Comparison of ENCODE assay signal across 1 cellular context in the genomic region with DNA sequence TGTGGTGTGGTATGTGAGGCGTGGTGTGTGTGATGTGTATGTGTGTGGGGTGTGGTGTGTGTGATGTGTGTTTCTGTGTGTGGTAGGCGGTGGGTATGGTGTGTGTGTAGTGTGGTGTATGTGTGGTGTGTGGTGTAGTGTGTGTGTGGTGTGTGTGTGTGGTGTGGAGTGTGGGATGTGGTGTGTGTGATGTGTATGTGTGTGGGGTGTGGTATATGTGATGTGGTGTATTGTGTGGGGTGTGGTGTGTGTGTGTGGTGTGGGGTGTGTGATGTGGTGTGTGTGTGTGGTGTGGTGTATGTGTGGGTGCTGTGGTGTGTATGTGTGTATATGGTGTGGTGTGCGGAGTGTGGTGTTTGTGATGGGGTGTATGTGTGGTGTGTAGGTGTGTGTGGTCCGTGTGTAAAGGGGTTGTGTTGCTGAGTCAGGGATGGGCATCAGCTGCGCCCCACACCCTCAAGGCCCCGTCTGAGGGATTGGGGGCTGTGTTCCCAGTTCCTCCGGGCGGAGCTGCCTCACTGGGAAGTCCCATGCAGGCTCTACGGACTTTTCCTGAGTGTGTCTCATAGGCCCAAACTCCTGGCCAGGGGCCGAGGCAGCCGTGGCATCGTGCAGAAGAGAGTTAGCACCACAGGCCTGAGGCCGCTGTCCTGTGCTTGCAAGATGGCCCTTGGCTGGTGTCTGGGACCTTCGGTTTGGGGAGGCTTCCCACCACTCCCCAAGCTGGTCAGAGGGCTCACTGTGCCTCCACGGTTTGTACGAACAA.
A peak's percentile ranks its signal among the peaks of the same experiment; 100 is the strongest.
TF ChIP-seq lines count a peak whose summit lies in the region.

No MANE protein-coding gene starts in this region.

TF ChIP-seq in HepG2, 621 proteins besides CTCF, POLR2A, EP300 and RAD21:
- TF ChIP-seq ZNF646 (CRISPR knock-in tag; IDR thresholded peaks at IDR 0.05) (peak; percentile 87), ZNF768 (CRISPR knock-in tag; IDR thresholded peaks at IDR 0.05) (0 out of 2 replicates have a peak, but pooled peaks have one; percentile 19), ZNF501 (CRISPR knock-in tag; IDR thresholded peaks at IDR 0.05) (no peak), XBP1 (CRISPR knock-in tag; IDR thresholded peaks at IDR 0.05) (no peak), ZNF512B (CRISPR knock-in tag; IDR thresholded peaks at IDR 0.05; ENCODE audit: borderline replicate concordance) (no peak), IKZF1 (IDR thresholded peaks at IDR 0.05) (0 out of 2 replicates have a peak, but pooled peaks have one; percentile 84), HOXA9 (CRISPR knock-in tag; IDR thresholded peaks at IDR 0.05; ENCODE audit: borderline replicate concordance) (peak; percentile 66; the same call in 1 of the 2 replicates), ZNF574 (CRISPR knock-in tag; IDR thresholded peaks at IDR 0.05) (no peak), IRF9 (CRISPR knock-in tag; IDR thresholded peaks at IDR 0.05; ENCODE audit: borderline replicate concordance) (no peak)
- TF ChIP-seq, protein P1, sequence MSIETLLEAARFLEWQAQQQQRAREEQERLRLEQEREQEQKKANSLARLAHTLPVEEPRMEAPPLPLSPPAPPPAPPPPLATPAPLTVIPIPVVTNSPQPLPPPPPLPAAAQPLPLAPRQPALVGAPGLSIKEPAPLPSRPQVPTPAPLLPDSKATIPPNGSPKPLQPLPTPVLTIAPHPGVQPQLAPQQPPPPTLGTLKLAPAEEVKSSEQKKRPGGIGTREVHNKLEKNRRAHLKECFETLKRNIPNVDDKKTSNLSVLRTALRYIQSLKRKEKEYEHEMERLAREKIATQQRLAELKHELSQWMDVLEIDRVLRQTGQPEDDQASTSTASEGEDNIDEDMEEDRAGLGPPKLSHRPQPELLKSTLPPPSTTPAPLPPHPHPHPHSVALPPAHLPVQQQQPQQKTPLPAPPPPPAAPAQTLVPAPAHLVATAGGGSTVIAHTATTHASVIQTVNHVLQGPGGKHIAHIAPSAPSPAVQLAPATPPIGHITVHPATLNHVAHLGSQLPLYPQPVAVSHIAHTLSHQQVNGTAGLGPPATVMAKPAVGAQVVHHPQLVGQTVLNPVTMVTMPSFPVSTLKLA (IDR thresholded peaks at IDR 0.05): peak; percentile 3; the same call in 1 of the 2 replicates
